In genomic region chr17:8881606-8882005, GRCh38 we compare ENCODE assay signal across 36 cellular contexts. TPM values are rescaled to one million over a fixed set of nuclear protein-coding genes. Genes with fewer than 3 reads are reported as not detected.
"Had no signal": no experiment of that assay in that cellular context is flagged by ENCODE, and none has a peak within 500 bp of the region (broad histone marks: within the 10 kb centered on the region; RNA-seq: fewer than 3 reads in every experiment).

No MANE protein-coding gene starts in this region.

- H3K27me3 Mint-ChIP-seq: activated B cell treated with CpG ODN at 0.5 μM for 24 hours; activated CD4-positive, alpha-beta memory T cell treated with anti-CD3 and anti-CD28 coated beads for 36 hours; activated naive CD4-positive, alpha-beta T cell treated with anti-CD3 and anti-CD28 coated beads, Interleukin-2, amount 50 U/mL, for 24 hours; T-cell had no signal

- H3K4me3 ChIP-seq: MG63, Peyer's patch had no signal

- H3K4me1 Mint-ChIP-seq: activated B cell treated with CpG ODN at 0.5 μM for 24 hours, brain had no signal

- H3K4me1 ChIP-seq: Peyer's patch had no signal

- DNase-seq: activated B cell treated with CpG ODN at 0.5 μM for 24 hours; activated CD4-positive, alpha-beta memory T cell treated with anti-CD3 and anti-CD28 coated beads for 36 hours; activated CD4-positive, alpha-beta T cell treated with anti-CD3 and anti-CD28 coated beads for 4 hours; activated CD4-positive, alpha-beta T cell treated with anti-CD3 and anti-CD28 coated beads, Interleukin-2, amount 50 U/mL, for 1 hour; activated CD4-positive, CD25-positive, alpha-beta regulatory T cell treated with anti-CD3 and anti-CD28 coated beads, Interleukin-2, amount 50 U/mL, for 72 hours; activated CD8-positive, alpha-beta memory T cell treated with anti-CD3 and anti-CD28 coated beads, Interleukin-2, amount 50 U/mL, for 4 hours; activated effector memory CD4-positive, alpha-beta T cell treated with Interleukin-2 at 50 U/mL for 16 hours; activated T-cell treated with anti-CD3 and anti-CD28 coated beads for 4 hours; activated T-cell treated with anti-CD3 and anti-CD28 coated beads, Interleukin-2, amount 50 U/mL, for 4 hours; anterior cingulate cortex; central memory CD4-positive, alpha-beta T cell; Kasumi-1; MG63; NCI-H1092; NCI-H1417; NCI-H146; NCI-H187; NCI-H2029 treated with DMSO at 0.1 percent for 48 hours; NCI-H2107; NCI-H2171; NCI-H510A; NCI-H526; NCI-H748 treated with DMSO at 0.1 percent for 48 hours; NK-92 treated with Interleukin-12 subunit alpha and Interleukin-12 subunit beta, amount 100 ng/mL, for 24 hours; PC-3; Peyer's patch; RPMI8226; SHP77 treated with DMSO at 0.1 percent for 48 hours; T-cell; T-helper 2 cell; T-helper 9 cell had no signal

- H3K27ac ChIP-seq: Peyer's patch, VCaP had no signal

- H3K27me3 ChIP-seq: MG63, Peyer's patch had no signal

- H3K36me3 Mint-ChIP-seq: brain had no signal

- H3K4me3 Mint-ChIP-seq: activated B cell treated with CpG ODN at 0.5 μM for 24 hours; activated CD4-positive, alpha-beta memory T cell treated with anti-CD3 and anti-CD28 coated beads for 36 hours; activated naive CD4-positive, alpha-beta T cell treated with anti-CD3 and anti-CD28 coated beads, Interleukin-2, amount 50 U/mL, for 24 hours; activated T-cell treated with anti-CD3 and anti-CD28 coated beads, Interleukin-2, amount 50 U/mL, for 4 hours; brain; T-cell had no signal

- H3K9me3 ChIP-seq: MG63, Peyer's patch had no signal

- ATAC-seq: activated T-cell treated with anti-CD3 and anti-CD28 coated beads, Interleukin-2, amount 50 U/mL, for 4 hours; PC-3; SK-N-SH treated with all-trans-retinoic acid at 6 μM for 48 hours; T-cell had no signal

- H3K27ac Mint-ChIP-seq: activated B cell treated with CpG ODN at 0.5 μM for 24 hours; activated CD4-positive, alpha-beta memory T cell treated with anti-CD3 and anti-CD28 coated beads for 36 hours; brain had no signal

- H3K9me3 Mint-ChIP-seq: activated B cell treated with CpG ODN at 0.5 μM for 24 hours; activated CD4-positive, alpha-beta memory T cell treated with anti-CD3 and anti-CD28 coated beads for 36 hours; activated naive CD4-positive, alpha-beta T cell treated with anti-CD3 and anti-CD28 coated beads, Interleukin-2, amount 50 U/mL, for 24 hours; activated T-cell treated with anti-CD3 and anti-CD28 coated beads, Interleukin-2, amount 50 U/mL, for 4 hours; brain; T-cell had no signal

- H3K36me3 ChIP-seq: MG63 had no signal

RNA-seq across cellular contexts. Expression of gene PIK3R6, which starts 14.1 kb away (rescaled TPM):
- total RNA-seq: bronchial epithelial cell, PC-3 had no signal
